ENCODE assay signal across 8 cellular contexts in the genomic region with DNA sequence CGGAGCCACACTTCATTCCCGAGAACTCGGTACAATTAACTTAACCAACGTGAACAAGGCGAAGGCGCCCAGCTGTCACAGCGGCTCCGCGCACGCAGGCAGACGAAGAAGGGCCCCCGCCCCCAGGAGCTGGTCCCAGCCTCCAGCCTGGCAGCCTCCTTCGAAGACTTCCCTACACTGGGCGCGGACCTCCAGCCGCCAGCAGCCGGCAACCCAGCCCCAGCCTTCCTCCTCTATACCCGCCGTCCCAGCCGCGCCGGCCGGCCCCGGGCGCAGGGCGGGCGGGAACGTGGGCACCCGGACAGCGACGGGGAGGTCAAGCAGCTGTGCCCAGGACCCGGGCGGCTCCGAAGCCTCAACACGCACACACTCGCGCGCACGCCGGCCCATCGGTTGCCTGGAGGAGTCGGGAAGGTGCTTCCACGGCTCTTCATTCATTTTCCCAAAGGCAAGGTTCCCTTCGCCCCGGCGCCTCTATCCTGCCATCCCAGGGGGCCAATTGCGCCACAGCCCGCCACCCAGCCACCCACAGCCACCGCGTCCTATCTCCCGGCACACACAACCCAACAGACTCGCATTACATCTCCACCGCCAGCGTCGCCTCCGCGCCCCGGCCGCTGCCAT. TPM values are rescaled to one million over a fixed set of nuclear protein-coding genes. Genes with fewer than 3 reads are reported as not detected.
A peak's percentile ranks its signal among the peaks of the same experiment; 100 is the strongest.
DNase-seq lines count a peak whose midpoint lies in the region; ATAC-seq and TF ChIP-seq lines count a peak whose summit lies in the region.

No MANE protein-coding gene starts in this region.

- peak overlapping the region; percentile 56 for H3K27ac ChIP-seq in RWPE2 (ENCODE audit: poor library complexity, severe bottlenecking)
- H3K27ac ChIP-seq in neural cell (ENCODE audit: low read length) = no peak overlapping the region

- H3K27me3 ChIP-seq in RWPE2 (ENCODE audit: insufficient read depth, poor library complexity, severe bottlenecking) (no peaks in the 10 kb centered on the region), neural cell (ENCODE audit: insufficient read depth, low read depth, low read length) (peaks cover 51% of the 10 kb centered on the region)

- no peaks in the 10 kb centered on the region for H3K9me2 ChIP-seq in neural cell (ENCODE audit: insufficient read depth, low read length)

- H3K4me1 ChIP-seq in RWPE2 (ENCODE audit: insufficient read depth, poor library complexity, severe bottlenecking) = peaks cover 19% of the 10 kb centered on the region

- peak overlapping the region; percentile 52 for H3K9ac ChIP-seq in neural cell (ENCODE audit: low read length)

- peak; percentile 60 for DNase-seq in ELF-1 (ENCODE audit: low read depth, low spot score)
- DNase-seq in RWPE2 (ENCODE audit: low spot score) = no peak
- DNase-seq in fibroblast of mammary gland (ENCODE audit: low read depth) = no peak
- DNase-seq in MV-4-11 (lab: John Stamatoyannopoulos, UW) = no peak

- TF ChIP-seq RAD21 in neural cell (conservative IDR thresholded peaks at IDR 0.05) = no peak

- TF ChIP-seq CTCF in RWPE2 (IDR thresholded peaks at IDR 0.05; ENCODE audit: poor library complexity, severe bottlenecking) (no peak), fibroblast of mammary gland (conservative IDR thresholded peaks at IDR 0.05; ENCODE audit: control insufficient read depth, insufficient read depth, low read depth, low read length) (no peak), neural cell (IDR thresholded peaks at IDR 0.05; ENCODE audit: poor library complexity, severe bottlenecking) (no peak)

- H3K4me2 ChIP-seq in neural cell (ENCODE audit: low read length) = peak overlapping the region; percentile 52

- no peaks in the 10 kb centered on the region for H3K79me2 ChIP-seq in neural cell (replicated peaks; ENCODE audit: insufficient read depth, low read length)

- no peaks in the 10 kb centered on the region for H4K20me1 ChIP-seq in neural cell (ENCODE audit: insufficient read depth)

- TF ChIP-seq EP300 in neural cell (conservative IDR thresholded peaks at IDR 0.05; ENCODE audit: poor library complexity, severe bottlenecking) = no peak

- no peak overlapping the region for H2AFZ ChIP-seq in neural cell (ENCODE audit: low read depth, low read length)

- H3K36me3 ChIP-seq in RWPE2 (ENCODE audit: low read depth) = no peaks in the 10 kb centered on the region
- H3K36me3 ChIP-seq in neural cell (ENCODE audit: insufficient read depth, low read length) = no peaks in the 10 kb centered on the region

- no peaks in the 10 kb centered on the region for H3F3A ChIP-seq in neural cell (ENCODE audit: insufficient read depth, low read length, poor library complexity, severe bottlenecking)

- H3K9me3 ChIP-seq in RWPE2 (ENCODE audit: severe bottlenecking) (no peaks in the 10 kb centered on the region), neural cell (ENCODE audit: low read length) (no peaks in the 10 kb centered on the region)

- peak overlapping the region; percentile 86 for H3K4me3 ChIP-seq in RWPE2 (ENCODE audit: severe bottlenecking)
- peak overlapping the region; percentile 45 for H3K4me3 ChIP-seq in fibroblast of mammary gland (ENCODE audit: control insufficient read depth, low read depth, low read length)
- H3K4me3 ChIP-seq in neural cell (ENCODE audit: low read length) = peak overlapping the region; percentile 84

- peak; percentile 18 for ATAC-seq in RWPE2 (ENCODE audit: low read depth)
- no peak for ATAC-seq in GM19351 (IDR thresholded peaks at IDR 0.05; ENCODE audit: unreplicated experiment)
- no peak for ATAC-seq in HG03432 (IDR thresholded peaks at IDR 0.05; ENCODE audit: unreplicated experiment)
- ATAC-seq in HG03442 (IDR thresholded peaks at IDR 0.05; ENCODE audit: unreplicated experiment) = no peak

TF ChIP-seq in neural cell, 6 proteins besides CTCF, POLR2A, EP300 and RAD21:
- TF ChIP-seq SMC3 (conservative IDR thresholded peaks at IDR 0.05; ENCODE audit: poor library complexity) (peak; percentile 9), MXI1 (conservative IDR thresholded peaks at IDR 0.05; ENCODE audit: poor library complexity, severe bottlenecking) (no peak)

RNA-seq across cellular contexts. Expression of a gene that starts 1.6 kb away (rescaled TPM):
- 0.78 and 0.79 TPM in 2 replicates for polyA plus RNA-seq in neural cell
- 2.5 and 2.9 TPM in 2 replicates for polyA minus RNA-seq in neural cell
